In genomic region chr3:23999012-23999641, GRCh38 we compare ENCODE assay signal across 8 cellular contexts. TPM values are rescaled to one million over a fixed set of nuclear protein-coding genes. Genes with fewer than 3 reads are reported as not detected.
DNase-seq lines count a peak whose midpoint lies in the region; ATAC-seq and TF ChIP-seq lines count a peak whose summit lies in the region.

No MANE protein-coding gene starts in this region.

- TF ChIP-seq CTCF in dorsolateral prefrontal cortex (IDR thresholded peaks at IDR 0.05 in 54 of 56, conservative IDR thresholded peaks at IDR 0.05 in 2 of 56; ENCODE audit: low read depth in 1 of 56, partially characterized antibody in 56 of 56), result peak; percentile 80 to 98 (median 93)

- CTCF ChIA-PET in activated CD4-positive, alpha-beta T cell treated with anti-CD3 and anti-CD28 coated beads for 36 hours (lab: Charles Lee), result interaction anchor here (0.7 to 2.3 kb wide), 6 partner anchors 14 to 245 kb away, joined by 3 to 17 read pairs (median 4); no protein-coding TSS in a partner anchor

- peaks cover 9% of the 10 kb centered on the region for H3K4me1 Mint-ChIP-seq in activated CD4-positive, alpha-beta T cell treated with anti-CD3 and anti-CD28 coated beads for 36 hours

- H3K4me3 ChIP-seq in dorsolateral prefrontal cortex, result peak overlapping the region in 41 of 59 donors; percentile 0 to 55 (median 34)

- H3K36me3 Mint-ChIP-seq in activated CD4-positive, alpha-beta T cell treated with anti-CD3 and anti-CD28 coated beads for 36 hours (ENCODE audit: low read depth), result no peaks in the 10 kb centered on the region

- peaks cover 9% of the 10 kb centered on the region for H3K27me3 Mint-ChIP-seq in activated CD4-positive, alpha-beta T cell treated with anti-CD3 and anti-CD28 coated beads for 36 hours

- intact Hi-C loops in activated CD4-positive, alpha-beta T cell treated with anti-CD3 and anti-CD28 coated beads for 36 hours (cut with DNase I, micrococcal nuclease), result loop anchor here (1.0 to 10.0 kb wide), 6 partner anchors 112 to 1036 kb away; partner anchors contain the start of gene THRB (in 1 of the 2)
- intact Hi-C loops in dorsolateral prefrontal cortex (cut with DNase I), result loop anchor here (2.0 to 5.0 kb wide), 4 partner anchors 82 to 686 kb away; partner anchors contain the start of genes NKIRAS1 (in 1 of the 2) and RPL15 (in 1 of the 2)

- POLR2A ChIA-PET in activated CD4-positive, alpha-beta T cell treated with anti-CD3 and anti-CD28 coated beads for 36 hours (lab: Charles Lee), result interaction anchor here (0.6 kb wide), 1 partner anchor 34 kb away, joined by 4 read pairs; no protein-coding TSS in a partner anchor

- peak; percentile 60 for ATAC-seq in GM19467 (IDR thresholded peaks at IDR 0.05; ENCODE audit: unreplicated experiment)
- no peak for ATAC-seq in activated CD4-positive, alpha-beta T cell treated with anti-CD3 and anti-CD28 coated beads for 36 hours

- H3K9me3 Mint-ChIP-seq in activated CD4-positive, alpha-beta T cell treated with anti-CD3 and anti-CD28 coated beads for 36 hours (ENCODE audit: low read depth), result peaks cover 3% of the 10 kb centered on the region

- H3K27ac ChIP-seq in dorsolateral prefrontal cortex, result peak overlapping the region in 55 of 59 donors; percentile 1 to 87 (median 73)

- no peak overlapping the region for H3K27ac Mint-ChIP-seq in activated CD4-positive, alpha-beta T cell treated with anti-CD3 and anti-CD28 coated beads for 36 hours

- H3K27me3 ChIP-seq in dorsolateral prefrontal cortex, result no peaks in the 10 kb centered on the region

- DNase-seq in CD1c-positive myeloid dendritic cell (ENCODE audit: extremely low spot score) (peak; percentile 70), NCI-H1694 (lab: John Stamatoyannopoulos, UW) (peak; percentile 33), dorsolateral prefrontal cortex (peak; percentile 56 to 96 (median 79)), medulla oblongata (ENCODE audit: extremely low spot score) (peak; percentile 90), SHP77 treated with DMSO at 0.1 percent for 48 hours (lab: John Stamatoyannopoulos, UW) (no peak)
- peak; percentile 84 for DNase-seq in activated CD4-positive, alpha-beta T cell treated with anti-CD3 and anti-CD28 coated beads for 36 hours
- DNase-seq in stimulated activated CD8-positive, alpha-beta memory T cell treated with anti-CD3 and anti-CD28 coated beads, Interleukin-2, amount 100 ng/mL, for 48 hours (ENCODE audit: low read depth in 2 of 2), result peak; percentile 52 to 64

- no peak overlapping the region for H3K4me3 Mint-ChIP-seq in activated CD4-positive, alpha-beta T cell treated with anti-CD3 and anti-CD28 coated beads for 36 hours

RNA-seq across cellular contexts. Expression of gene NR1D2, which starts 54.0 kb away (rescaled TPM):
- 1 to 10 TPM; 2.4 to 2.7 TPM for total RNA-seq in activated CD4-positive, alpha-beta T cell treated with anti-CD3 and anti-CD28 coated beads for 36 hours
- 100 to 1,000 TPM in 18 of 120 experiments, 10 to 100 TPM in 102; 56.4 to 127 (median 85.9) TPM for total RNA-seq in dorsolateral prefrontal cortex

Comparison
In these comparisons a context has a peak if more than half of its experiments do, and no peak if none do; other contexts are left out.
1. RNA of gene NR1D2, which starts 54.0 kb away (total RNA-seq): 56.4 to 127 TPM in dorsolateral prefrontal cortex; 2.4 to 2.7 TPM in activated CD4-positive, alpha-beta T cell treated with anti-CD3 and anti-CD28 coated beads for 36 hours; every median in the first group is over 10 times any median in the second.